ENCODE assay signal across 1 cellular context in genomic region chr7:32648408-32649156, GRCh38.
TF ChIP-seq lines count a peak whose summit lies in the region.

No MANE protein-coding gene starts in this region.

TF ChIP-seq in K562, 482 proteins besides CTCF, POLR2A, EP300 and RAD21 (continued from another document and continues in another):
- TF ChIP-seq ARID3B (CRISPR knock-in tag; IDR thresholded peaks at IDR 0.05; ENCODE audit: borderline replicate concordance) (no peak), CHD2 (IDR thresholded peaks at IDR 0.05; ENCODE audit: low read depth, low read length) (no peak), ZNF232 (CRISPR knock-in tag; IDR thresholded peaks at IDR 0.05) (no peak), HES1 (IDR thresholded peaks at IDR 0.05; ENCODE audit: low read depth) (no peak), ETV6 (IDR thresholded peaks at IDR 0.05; ENCODE audit: borderline replicate concordance in 1 of 2, low read depth in 2 of 2, low read length in 1 of 2) (no peak), ETV6 (CRISPR knock-in tag; IDR thresholded peaks at IDR 0.05; ENCODE audit: borderline replicate concordance) (no peak), HDAC2 (IDR thresholded peaks at IDR 0.05) (peak; percentile 43; the same call in 1 of the 2 replicates), ZNF143 (CRISPR knock-in tag; IDR thresholded peaks at IDR 0.05) (no peak), GATA2 (CRISPR knock-in tag; IDR thresholded peaks at IDR 0.05) (0 out of 2 replicates have a peak, but pooled peaks have one; percentile 23), STAT5B (CRISPR knock-in tag; IDR thresholded peaks at IDR 0.05) (no peak), ZC3H4 (CRISPR knock-in tag; IDR thresholded peaks at IDR 0.05; ENCODE audit: borderline replicate concordance) (no peak), THRB (CRISPR knock-in tag; conservative IDR thresholded peaks at IDR 0.05) (no peak), NCOR1 (IDR thresholded peaks at IDR 0.05) (0 out of 2 replicates have a peak, but pooled peaks have one; percentile 16), SMAD4 (CRISPR knock-in tag; conservative IDR thresholded peaks at IDR 0.05) (0 out of 2 replicates have a peak, but pooled peaks have one; percentile 25), RCOR1 (IDR thresholded peaks at IDR 0.05; ENCODE audit: borderline replicate concordance in 1 of 2, low read depth in 2 of 2, low read length in 2 of 2) (peak in 1 of 2 experiments; percentile 83; a peak in 3 of 4 replicates), HCFC1 (IDR thresholded peaks at IDR 0.05; ENCODE audit: low read depth, low read length) (no peak), PML (IDR thresholded peaks at IDR 0.05; ENCODE audit: low read length) (no peak), ZNF324 (CRISPR knock-in tag; IDR thresholded peaks at IDR 0.05) (no peak), ELK3 (CRISPR knock-in tag; IDR thresholded peaks at IDR 0.05) (no peak), FOXK2 (conservative IDR thresholded peaks at IDR 0.05 in 1 of 2, IDR thresholded peaks at IDR 0.05 in 1 of 2; ENCODE audit: low read depth in 2 of 2) (peak in 1 of 2 experiments; percentile 49; a peak in 1 of 4 replicates), ZFX (CRISPR knock-in tag; IDR thresholded peaks at IDR 0.05) (no peak), TSC22D4 (tag; IDR thresholded peaks at IDR 0.05) (no peak), RBM22 (IDR thresholded peaks at IDR 0.05; ENCODE audit: low read depth, low read length, poor library complexity, severe bottlenecking) (no peak), SMARCE1 (IDR thresholded peaks at IDR 0.05) (peak; percentile 77), MCM3 (IDR thresholded peaks at IDR 0.05) (no peak), RREB1 (CRISPR knock-in tag; IDR thresholded peaks at IDR 0.05) (no peak), ARID1B (IDR thresholded peaks at IDR 0.05) (peak; percentile 81), HDAC1 (IDR thresholded peaks at IDR 0.05) (0 out of 4 replicates have a peak, but pooled peaks of 1 of the 2 experiments have one; percentile 35), RBBP5 (IDR thresholded peaks at IDR 0.05; ENCODE audit: borderline replicate concordance, insufficient read depth, low read length, poor library complexity, severe bottlenecking) (no peak), SMARCC2 (IDR thresholded peaks at IDR 0.05; ENCODE audit: low read depth) (0 out of 2 replicates have a peak, but pooled peaks have one; percentile 55), MBD1 (CRISPR knock-in tag; IDR thresholded peaks at IDR 0.05) (no peak), ZNF280A (IDR thresholded peaks at IDR 0.05; ENCODE audit: low read depth, partially characterized antibody) (no peak), FOXJ3 (CRISPR knock-in tag; IDR thresholded peaks at IDR 0.05) (no peak), L3MBTL2 (IDR thresholded peaks at IDR 0.05) (no peak), ZKSCAN1 (IDR thresholded peaks at IDR 0.05; ENCODE audit: low read depth, low read length) (no peak), DLX4 (CRISPR knock-in tag; IDR thresholded peaks at IDR 0.05) (no peak), U2AF1 (optimal IDR thresholded peaks at IDR 0.05; ENCODE audit: low read depth, low read length) (no peak), MIER1 (IDR thresholded peaks at IDR 0.05; ENCODE audit: low read depth) (no peak), ZNF764 (CRISPR knock-in tag; IDR thresholded peaks at IDR 0.05; ENCODE audit: low read depth) (no peak), THRA (IDR thresholded peaks at IDR 0.05) (no peak), MTA3 (IDR thresholded peaks at IDR 0.05; ENCODE audit: borderline replicate concordance) (no peak), ZNF644 (tag; IDR thresholded peaks at IDR 0.05; ENCODE audit: low read depth) (0 out of 2 replicates have a peak, but pooled peaks have one; percentile 36), TBP (optimal IDR thresholded peaks at IDR 0.05; ENCODE audit: low read depth, low read length) (no peak), ZNF398 (CRISPR knock-in tag; IDR thresholded peaks at IDR 0.05) (no peak), XRCC3 (IDR thresholded peaks at IDR 0.05) (no peak)
